In the genomic region with DNA sequence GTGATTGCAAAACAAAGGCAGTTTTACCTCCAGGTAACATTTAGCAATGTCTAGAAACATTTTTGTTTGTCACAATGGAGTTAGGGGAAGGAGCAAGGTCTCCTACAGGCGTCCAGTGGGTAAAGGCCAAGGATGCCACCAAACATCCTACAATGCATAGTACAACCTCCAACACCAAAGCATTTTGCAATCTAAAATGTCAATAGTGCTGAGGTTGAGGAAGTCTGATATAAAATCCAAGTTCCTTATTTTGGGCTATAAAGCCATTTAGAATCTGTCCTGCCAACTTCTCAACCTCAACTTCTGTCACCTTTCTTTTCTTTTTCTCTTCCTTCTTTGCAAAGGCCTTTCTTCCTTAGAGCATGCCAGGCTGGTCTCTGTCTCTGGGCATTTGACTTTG, we compare ENCODE assay signal across 19 cellular contexts.
"Had no signal": no experiment of that assay in that cellular context is flagged by ENCODE, and none has a peak within 500 bp of the region (broad histone marks: within the 10 kb centered on the region; RNA-seq: fewer than 3 reads in every experiment).

No MANE protein-coding gene starts in this region.

- H3K4me1 Mint-ChIP-seq: activated CD8-positive, alpha-beta memory T cell treated with anti-CD3 and anti-CD28 coated beads, Interleukin-2, amount 10 ng/mL, durations not matched to agents 7 days and 5 days; nephron had no signal

- ATAC-seq: activated CD8-positive, alpha-beta memory T cell treated with anti-CD3 and anti-CD28 coated beads, Interleukin-2, amount 10 ng/mL, durations not matched to agents 7 days and 5 days; left ventricle myocardium superior had no signal

- H3K27ac Mint-ChIP-seq: activated CD4-positive, alpha-beta memory T cell treated with anti-CD3 and anti-CD28 coated beads for 36 hours; activated CD8-positive, alpha-beta memory T cell treated with anti-CD3 and anti-CD28 coated beads, Interleukin-2, amount 10 ng/mL, durations not matched to agents 7 days and 5 days; activated T-helper 2 cell treated with anti-CD3 and anti-CD28 coated beads, Interferon-gamma antibody, Interleukin-2, Interleukin-4, amounts not matched to agents 10 μg/mL and 5 μg/mL and 100 μg/mL, durations not matched to agents 14 hours and 24 hours and 36 hours; nephron had no signal

- H3K36me3 Mint-ChIP-seq: activated CD4-positive, alpha-beta memory T cell treated with anti-CD3 and anti-CD28 coated beads for 36 hours; activated CD8-positive, alpha-beta memory T cell treated with anti-CD3 and anti-CD28 coated beads, Interleukin-2, amount 10 ng/mL, durations not matched to agents 7 days and 5 days had no signal

- DNase-seq: activated CD4-positive, alpha-beta memory T cell treated with anti-CD3 and anti-CD28 coated beads for 36 hours; activated CD4-positive, alpha-beta T cell treated with anti-CD3 and anti-CD28 coated beads for 1 hour; activated CD8-positive, alpha-beta memory T cell treated with anti-CD3 and anti-CD28 coated beads, Interleukin-2, amount 10 ng/mL, durations not matched to agents 7 days and 5 days; activated naive CD4-positive, alpha-beta T cell treated with anti-CD3 and anti-CD28 coated beads, Interleukin-2, amount 50 U/mL, for 16 hours; activated T-cell treated with anti-CD3 and anti-CD28 coated beads, Interleukin-2, amount 50 U/mL, for 1 hour; adrenal gland; effector CD4-positive, alpha-beta T cell; esophagus squamous epithelium; glutamatergic neuron; left ventricle myocardium superior; mesendoderm; nucleus accumbens; posterior cingulate gyrus; retina; stimulated activated CD4-positive, alpha-beta T cell treated with anti-CD3 and anti-CD28 coated beads, Interleukin-2, amount 100 ng/mL, for 48 hours; stimulated activated naive CD4-positive, alpha-beta T cell treated with Interleukin-2 at 50 U/mL for 16 hours; substantia nigra had no signal

- H3K4me3 Mint-ChIP-seq: activated CD4-positive, alpha-beta memory T cell treated with anti-CD3 and anti-CD28 coated beads for 36 hours; activated CD8-positive, alpha-beta memory T cell treated with anti-CD3 and anti-CD28 coated beads, Interleukin-2, amount 10 ng/mL, durations not matched to agents 7 days and 5 days; nephron had no signal

- H3K9me3 Mint-ChIP-seq: activated CD4-positive, alpha-beta memory T cell treated with anti-CD3 and anti-CD28 coated beads for 36 hours; activated T-helper 2 cell treated with anti-CD3 and anti-CD28 coated beads, Interferon-gamma antibody, Interleukin-2, Interleukin-4, amounts not matched to agents 10 μg/mL and 5 μg/mL and 100 μg/mL, durations not matched to agents 14 hours and 24 hours and 36 hours; nephron had no signal
